ENCODE assay signal across 16 cellular contexts in the genomic region with DNA sequence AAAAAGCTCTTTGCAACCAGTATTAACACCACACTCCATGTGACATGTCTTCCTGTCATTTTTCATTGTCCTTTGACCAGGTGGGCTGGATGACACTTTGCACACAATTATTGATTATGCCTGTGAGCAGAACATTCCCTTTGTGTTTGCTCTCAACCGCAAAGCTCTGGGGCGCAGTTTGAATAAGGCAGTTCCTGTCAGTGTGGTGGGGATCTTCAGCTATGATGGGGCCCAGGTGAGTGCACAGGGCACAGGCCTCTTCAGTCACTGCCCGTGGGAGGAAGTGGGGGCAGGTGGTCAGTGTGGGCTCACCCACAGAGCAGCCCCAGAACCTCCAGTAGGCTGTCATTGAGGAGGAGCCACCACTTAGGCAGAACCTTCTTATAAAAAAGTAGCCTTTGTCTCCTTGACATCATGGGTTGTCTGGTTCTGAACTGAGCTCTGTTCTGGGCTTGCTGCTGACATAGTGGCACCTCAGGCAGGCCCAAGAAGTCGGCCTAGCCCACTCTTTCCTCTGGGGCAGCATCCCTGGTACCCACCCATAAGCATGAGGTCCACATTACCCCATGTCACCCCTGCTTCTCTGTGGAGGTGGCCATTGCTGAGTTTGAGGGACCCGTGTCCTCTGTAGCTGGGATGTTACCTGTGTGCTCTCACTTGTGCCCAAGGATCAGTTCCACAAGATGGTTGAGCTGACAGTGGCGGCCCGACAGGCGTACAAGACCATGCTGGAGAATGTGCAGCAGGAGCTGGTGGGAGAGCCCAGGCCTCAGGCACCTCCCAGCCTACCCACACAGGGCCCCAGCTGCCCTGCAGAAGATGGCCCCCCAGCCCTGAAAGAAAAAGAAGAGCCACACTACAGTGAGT. TPM values are rescaled to one million over a fixed set of nuclear protein-coding genes. Genes with fewer than 3 reads are reported as not detected.
A peak's percentile ranks its signal among the peaks of the same experiment; 100 is the strongest.
DNase-seq lines count a peak whose midpoint lies in the region; ATAC-seq, FAIRE-seq and TF ChIP-seq lines count a peak whose summit lies in the region.
"Had no signal": no experiment of that assay in that cellular context is flagged by ENCODE, and none has a peak within 500 bp of the region (broad histone marks: within the 10 kb centered on the region; RNA-seq: fewer than 3 reads in every experiment).

No MANE protein-coding gene starts in this region.

- H3K27ac ChIP-seq in dorsolateral prefrontal cortex (peak overlapping the region in 53 of 59 donors; percentile 8 to 93 (median 79)), small intestine (ENCODE audit: low read depth in 1 of 2, low read length in 1 of 2) (no peak overlapping the region)
- H3K27ac ChIP-seq: A549 had no signal

- H3K4me1 Mint-ChIP-seq in activated CD4-positive, alpha-beta T cell treated with anti-CD3 and anti-CD28 coated beads for 36 hours = peaks cover 4% of the 10 kb centered on the region
- H3K4me1 Mint-ChIP-seq in osteocyte (ENCODE audit: unreplicated experiment) = no peaks in the 10 kb centered on the region

- H3K27me3 Mint-ChIP-seq in activated CD4-positive, alpha-beta T cell treated with anti-CD3 and anti-CD28 coated beads for 36 hours = no peaks in the 10 kb centered on the region
- no peaks in the 10 kb centered on the region for H3K27me3 Mint-ChIP-seq in osteocyte (ENCODE audit: unreplicated experiment)

- H3K27ac Mint-ChIP-seq in activated CD4-positive, alpha-beta T cell treated with anti-CD3 and anti-CD28 coated beads for 36 hours = peak overlapping the region; percentile 7
- no peak overlapping the region for H3K27ac Mint-ChIP-seq in osteocyte (ENCODE audit: unreplicated experiment)

- POLR2A ChIA-PET in activated CD4-positive, alpha-beta T cell treated with anti-CD3 and anti-CD28 coated beads for 36 hours (lab: Charles Lee) = interaction anchor here (0.7 to 1.2 kb wide), 2 partner anchors 10 to 51 kb away, joined by 3 read pairs; no protein-coding TSS in a partner anchor

- CTCF ChIA-PET in activated CD4-positive, alpha-beta T cell treated with anti-CD3 and anti-CD28 coated beads for 36 hours (lab: Charles Lee) = interaction anchor here (0.6 to 1.4 kb wide), 2 partner anchors 14 to 558 kb away, joined by 3 to 5 read pairs; no protein-coding TSS in a partner anchor

- H3K4me3 ChIP-seq in dorsolateral prefrontal cortex (no peak overlapping the region), small intestine (ENCODE audit: low read depth in 1 of 2, low read length in 2 of 2) (no peak overlapping the region)
- H3K4me3 ChIP-seq: A549 had no signal

- H3K27me3 ChIP-seq in dorsolateral prefrontal cortex = no peaks in the 10 kb centered on the region
- H3K27me3 ChIP-seq in small intestine (ENCODE audit: control insufficient read depth in 2 of 2, insufficient read depth in 2 of 2, low read length in 2 of 2) = no peaks in the 10 kb centered on the region

- no peak; the same call in 1 of the 2 replicates for TF ChIP-seq POLR2A in GM12892 (IDR thresholded peaks at IDR 0.05; ENCODE audit: low read depth, low read length)

- 90 to 94% (median 94%) methylated on average over 8 of the region's 8 CpGs for WGBS in small intestine, 3 donors

- intact Hi-C loops in activated CD4-positive, alpha-beta T cell treated with anti-CD3 and anti-CD28 coated beads for 36 hours (cut with DNase I, micrococcal nuclease) = no loop called here
- intact Hi-C loops in dorsolateral prefrontal cortex (cut with DNase I) = no loop called here

- no peak for DNase-seq in activated CD4-positive, alpha-beta T cell treated with anti-CD3 and anti-CD28 coated beads for 36 hours
- no peak for DNase-seq in activated CD4-positive, alpha-beta T cell treated with anti-CD3 and anti-CD28 coated beads, Interleukin-2, amount 50 U/mL, for 48 hours
- DNase-seq in NCI-H510A (lab: John Stamatoyannopoulos, UW) (peak; percentile 78), dorsolateral prefrontal cortex (no peak), osteocyte (ENCODE audit: extremely low spot score, unreplicated experiment) (peak; percentile 73), GM12892 (ENCODE audit: insufficient read length) (no peak), small intestine (no peak), NOMO-1 treated with dmso at 0.1 percent for 144 hours (lab: John Stamatoyannopoulos, UW; ENCODE audit: unreplicated experiment) (no peak)
- DNase-seq: KBM-7, kidney glomerular epithelial cell, NCI-H1694, NCI-H82, substantia nigra had no signal

- TF ChIP-seq CTCF in dorsolateral prefrontal cortex (IDR thresholded peaks at IDR 0.05 in 54 of 56, conservative IDR thresholded peaks at IDR 0.05 in 2 of 56; ENCODE audit: low read depth in 1 of 56, partially characterized antibody in 56 of 56) (no peak), osteocyte (IDR thresholded peaks at IDR 0.05) (no peak)

- no peaks in the 10 kb centered on the region for H3K9me3 Mint-ChIP-seq in activated CD4-positive, alpha-beta T cell treated with anti-CD3 and anti-CD28 coated beads for 36 hours (ENCODE audit: low read depth)
- no peaks in the 10 kb centered on the region for H3K9me3 Mint-ChIP-seq in osteocyte (ENCODE audit: unreplicated experiment)

- H3K4me1 ChIP-seq in small intestine (ENCODE audit: control insufficient read depth in 2 of 2, insufficient read depth in 1 of 2, low read depth in 1 of 2, low read length in 1 of 2) = no peaks in the 10 kb centered on the region
- H3K4me1 ChIP-seq: A549 had no signal

- no peaks in the 10 kb centered on the region for H3K9me3 ChIP-seq in small intestine (ENCODE audit: control insufficient read depth, low read depth)
- H3K9me3 ChIP-seq: A549 had no signal

- peaks cover 30 to 34% of the 10 kb centered on the region in 2 donors for H3K36me3 ChIP-seq in small intestine (ENCODE audit: control insufficient read depth in 2 of 2, insufficient read depth in 2 of 2, low read length in 2 of 2)

- FAIRE-seq in GM12892 (lab: Jason Lieb, UNC) (no peak), small intestine (lab: Jason Lieb, UNC) (no peak)
- FAIRE-seq: A549, colon, H1 had no signal

- peaks cover 56% of the 10 kb centered on the region for H3K36me3 Mint-ChIP-seq in activated CD4-positive, alpha-beta T cell treated with anti-CD3 and anti-CD28 coated beads for 36 hours (ENCODE audit: low read depth)
- peaks cover 73% of the 10 kb centered on the region for H3K36me3 Mint-ChIP-seq in osteocyte (ENCODE audit: unreplicated experiment)

- no peak for ATAC-seq in activated CD4-positive, alpha-beta T cell treated with anti-CD3 and anti-CD28 coated beads for 36 hours
- ATAC-seq: A549 had no signal

- no peak overlapping the region for H3K4me3 Mint-ChIP-seq in activated CD4-positive, alpha-beta T cell treated with anti-CD3 and anti-CD28 coated beads for 36 hours
- H3K4me3 Mint-ChIP-seq in osteocyte (ENCODE audit: unreplicated experiment) = no peak overlapping the region

RNA-seq across cellular contexts. Expression of gene SECISBP2, which starts 39.3 kb away (rescaled TPM):
- 10 to 100 TPM; 38.6 to 49.9 TPM for total RNA-seq in activated CD4-positive, alpha-beta T cell treated with anti-CD3 and anti-CD28 coated beads for 36 hours
- total RNA-seq in dorsolateral prefrontal cortex (10 to 100 TPM; 37.7 to 76.2 (median 54.3) TPM), osteocyte (30.6 and 31.5 TPM in 2 replicates)
- polyA plus RNA-seq in GM12892 (2012; ENCODE audit: missing spikeins) = 36.2 TPM
- polyA plus RNA-seq in small intestine = 10 to 100 TPM; 17.6 to 28.5 (median 22.1) TPM

RNA-seq across cellular contexts. Expression of gene CKS2, which starts 46.6 kb away (rescaled TPM):
- 100 to 1,000 TPM; 236 to 256 TPM for total RNA-seq in activated CD4-positive, alpha-beta T cell treated with anti-CD3 and anti-CD28 coated beads for 36 hours
- total RNA-seq in dorsolateral prefrontal cortex (10 to 100 TPM in 14 of 120 experiments, 1 to 10 TPM in 106; 2.1 to 21.1 (median 5.6) TPM), osteocyte (23.7 and 29.2 TPM in 2 replicates)
- polyA plus RNA-seq in GM12892 (2012; ENCODE audit: missing spikeins) = 339 TPM
- polyA plus RNA-seq in small intestine = 100 to 1,000 TPM in 1 of 3 donors, 10 to 100 TPM in 2; 26.2 to 217 (median 54.8) TPM

Comparison
In these comparisons a context has a peak if more than half of its experiments do, and no peak if none do; other contexts are left out.
1. DNase-seq: peak in NCI-H510A (single experiment) and osteocyte (single experiment); none in activated CD4-positive, alpha-beta T cell treated with anti-CD3 and anti-CD28 coated beads for 36 hours (single experiment), activated CD4-positive, alpha-beta T cell treated with anti-CD3 and anti-CD28 coated beads, Interleukin-2, amount 50 U/mL, for 48 hours (0 of 2), dorsolateral prefrontal cortex (0 of 10), GM12892 (single experiment), small intestine (single experiment) and NOMO-1 treated with dmso at 0.1 percent for 144 hours (single experiment).
2. H3K27ac ChIP-seq: peak in dorsolateral prefrontal cortex (53 of 59); none in small intestine (0 of 2).